In the genomic region with DNA sequence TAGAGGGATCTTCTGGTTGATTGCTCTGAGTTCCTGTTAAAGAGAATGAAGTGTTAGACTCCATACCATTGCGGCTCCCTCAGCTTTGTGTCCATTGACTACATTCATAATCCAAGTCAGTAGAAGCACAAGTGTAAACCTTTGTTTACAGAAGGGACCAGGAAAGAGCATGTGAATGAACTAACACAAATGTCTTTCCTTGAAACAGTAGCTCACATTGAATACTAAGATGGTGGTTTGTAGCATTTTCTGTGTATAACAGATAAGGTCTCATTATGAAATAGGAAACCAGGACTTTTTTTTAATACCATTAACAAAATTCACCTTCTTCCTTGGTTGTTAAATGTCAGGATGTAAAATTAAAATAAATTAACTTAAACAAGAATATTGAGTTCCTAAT, we compare ENCODE assay signal across 20 cellular contexts. TPM values are rescaled to one million over a fixed set of nuclear protein-coding genes. Genes with fewer than 3 reads are reported as not detected.
DNase-seq lines count a peak whose midpoint lies in the region; ATAC-seq, FAIRE-seq and TF ChIP-seq lines count a peak whose summit lies in the region.
"Had no signal": no experiment of that assay in that cellular context is flagged by ENCODE, and none has a peak within 500 bp of the region (broad histone marks: within the 10 kb centered on the region; RNA-seq: fewer than 3 reads in every experiment).

No MANE protein-coding gene starts in this region.

- H3K27me3 ChIP-seq in Panc1 (ENCODE audit: control insufficient read depth, insufficient read depth, low read length) (no peaks in the 10 kb centered on the region), parathyroid adenoma (ENCODE audit: control insufficient read depth, insufficient read depth, low read length) (no peaks in the 10 kb centered on the region), osteoblast (ENCODE audit: insufficient read depth, low read length) (no peaks in the 10 kb centered on the region)
- H3K27me3 ChIP-seq: MG63, SJCRH30 had no signal

- H3K4me3 ChIP-seq in HEK293 (ENCODE audit: low read depth, low read length) (no peak overlapping the region), Panc1 (ENCODE audit: low read depth in 2 of 2, low read length in 2 of 2) (no peak overlapping the region), parathyroid adenoma (ENCODE audit: low read depth, low read length) (peak overlapping the region; percentile 35), osteoblast (ENCODE audit: insufficient read depth, low read length) (no peak overlapping the region)
- H3K4me3 ChIP-seq: HAP-1, MG63, PC-9, SJCRH30 had no signal

- no peak for ATAC-seq in Panc1
- ATAC-seq in left lobe of liver: no peak

- no peaks in the 10 kb centered on the region for H4K20me1 ChIP-seq in osteoblast (ENCODE audit: insufficient read depth, low read length)

- peaks cover 24% of the 10 kb centered on the region for H3K4me1 ChIP-seq in HEK293 (ENCODE audit: control insufficient read depth, insufficient read depth, low read length)
- peaks cover 32% of the 10 kb centered on the region for H3K4me1 ChIP-seq in Panc1 (ENCODE audit: control insufficient read depth, insufficient read depth, low read length)
- H3K4me1 ChIP-seq in parathyroid adenoma: peaks cover 4% of the 10 kb centered on the region
- H3K4me1 ChIP-seq in osteoblast (ENCODE audit: insufficient read depth, low read length): peaks cover 30% of the 10 kb centered on the region

- CTCF ChIA-PET in HEK293 (lab: Yijun Ruan, JAX): interaction anchor here (0.5 to 0.6 kb wide), 3 partner anchors 71 to 1030 kb away, joined by 3 to 4 read pairs (median 3); no protein-coding TSS in a partner anchor
- CTCF ChIA-PET in Panc1 (lab: Charles Lee): no interaction called here

- peak overlapping the region; percentile 42 for H3K4me2 ChIP-seq in parathyroid adenoma (ENCODE audit: low read length)
- no peak overlapping the region for H3K4me2 ChIP-seq in osteoblast (ENCODE audit: insufficient read depth, low read length)
- H3K4me2 ChIP-seq: PC-9 had no signal

- H3K79me2 ChIP-seq in parathyroid adenoma: peaks cover 51% of the 10 kb centered on the region
- peaks cover 98% of the 10 kb centered on the region for H3K79me2 ChIP-seq in osteoblast (ENCODE audit: insufficient read depth, low read length)

- H3K9me3 ChIP-seq in HEK293 (ENCODE audit: control insufficient read depth, insufficient read depth, low read depth, low read length) (no peaks in the 10 kb centered on the region), Panc1 (ENCODE audit: control insufficient read depth, insufficient read depth, low read depth, low read length) (no peaks in the 10 kb centered on the region), parathyroid adenoma (ENCODE audit: control insufficient read depth, low read length) (no peaks in the 10 kb centered on the region), osteoblast (ENCODE audit: low read depth, low read length) (no peaks in the 10 kb centered on the region)
- H3K9me3 ChIP-seq: HAP-1, MG63, SJCRH30 had no signal

- H3K36me3 ChIP-seq in HEK293 (ENCODE audit: control insufficient read depth in 2 of 2, insufficient read depth in 1 of 2, low read length in 2 of 2) (no peaks in the 10 kb centered on the region), Panc1 (ENCODE audit: control insufficient read depth, insufficient read depth, low read length) (peaks cover 9% of the 10 kb centered on the region; the same call in 1 of the 2 replicates), parathyroid adenoma (ENCODE audit: control insufficient read depth, insufficient read depth, low read length) (no peaks in the 10 kb centered on the region), osteoblast (ENCODE audit: insufficient read depth, low read length) (peaks cover 19% of the 10 kb centered on the region)
- H3K36me3 ChIP-seq: HAP-1 had no signal

- in situ Hi-C loops in Panc1 (cut with HindIII; ENCODE audit: low pct_unique_long_range_greater_than_20kb, low sequenced_read_pairs): no loop called here

- POLR2A ChIA-PET in HEK293 (lab: Yijun Ruan, JAX) (interaction anchor here (0.6 to 2.5 kb wide), 3 partner anchors 8 to 14 kb away, joined by 3 to 9 read pairs (median 3); a partner anchor contains a TSS), Panc1 (lab: Charles Lee) (interaction anchor here (0.6 kb wide), 1 partner anchor 99 kb away, joined by 7 read pairs; no protein-coding TSS in a partner anchor)

- DNase-seq in Panc1 (ENCODE audit: low read depth, low spot score): no peak
- no peak for DNase-seq in osteoblast (ENCODE audit: insufficient read length, low spot score, missing footprints)
- DNase-seq in AG08396 (ENCODE audit: low spot score): no peak
- no peak for DNase-seq in left lobe of liver (ENCODE audit: low spot score)
- DNase-seq: C1 segment of cervical spinal cord, DMS79, Karpas-422, MG63, NCI-H1092, NCI-H1694, NCI-H2081 treated with DMSO at 0.1 percent for 48 hours, NCI-H226, NCI-H524 treated with DMSO at 0.1 percent for 48 hours, PC-9, SJCRH30 had no signal

- H3K9ac ChIP-seq in parathyroid adenoma: no peak overlapping the region

- FAIRE-seq in colon (lab: Jason Lieb, UNC): peak; percentile 28

- no peak overlapping the region for H2AFZ ChIP-seq in parathyroid adenoma
- H2AFZ ChIP-seq in osteoblast (ENCODE audit: low read length): no peak overlapping the region
- H2AFZ ChIP-seq: PC-9 had no signal

- TF ChIP-seq CTCF in HEK293 (tag by site-specific recombination; IDR thresholded peaks at IDR 0.05): no peak
- TF ChIP-seq CTCF in Panc1 (IDR thresholded peaks at IDR 0.05): no peak
- TF ChIP-seq CTCF in parathyroid adenoma (IDR thresholded peaks at IDR 0.05): no peak
- no peak for TF ChIP-seq CTCF in osteoblast (IDR thresholded peaks at IDR 0.05; ENCODE audit: extremely low read depth, low read depth, low read length)

- H3K27ac ChIP-seq in HEK293 (ENCODE audit: extremely low read depth, low read depth, low read length) (no peak overlapping the region), Panc1 (ENCODE audit: low read length) (peak overlapping the region; percentile 6; the same call in 1 of the 2 replicates), parathyroid adenoma (peak overlapping the region; percentile 62), osteoblast (ENCODE audit: low read depth, low read length) (no peak overlapping the region)
- H3K27ac ChIP-seq: HL-60, PC-9, SJCRH30 had no signal

- intact Hi-C loops in Panc1 (cut with micrococcal nuclease; ENCODE audit: unreplicated experiment): no loop called here

- no TSS peak for BruUV-seq in Panc1 (replicated peaks; lab: Mats Ljungman, UMichigan)

TF ChIP-seq in HEK293, 187 proteins besides CTCF, POLR2A, EP300 and RAD21:
- TF ChIP-seq ZBTB17 (tag by site-specific recombination; IDR thresholded peaks at IDR 0.05) (0 out of 2 replicates have a peak, but pooled peaks have one; percentile 17), WT1 (tag by site-specific recombination; IDR thresholded peaks at IDR 0.05) (no peak)
- TF ChIP-seq, protein P1, sequence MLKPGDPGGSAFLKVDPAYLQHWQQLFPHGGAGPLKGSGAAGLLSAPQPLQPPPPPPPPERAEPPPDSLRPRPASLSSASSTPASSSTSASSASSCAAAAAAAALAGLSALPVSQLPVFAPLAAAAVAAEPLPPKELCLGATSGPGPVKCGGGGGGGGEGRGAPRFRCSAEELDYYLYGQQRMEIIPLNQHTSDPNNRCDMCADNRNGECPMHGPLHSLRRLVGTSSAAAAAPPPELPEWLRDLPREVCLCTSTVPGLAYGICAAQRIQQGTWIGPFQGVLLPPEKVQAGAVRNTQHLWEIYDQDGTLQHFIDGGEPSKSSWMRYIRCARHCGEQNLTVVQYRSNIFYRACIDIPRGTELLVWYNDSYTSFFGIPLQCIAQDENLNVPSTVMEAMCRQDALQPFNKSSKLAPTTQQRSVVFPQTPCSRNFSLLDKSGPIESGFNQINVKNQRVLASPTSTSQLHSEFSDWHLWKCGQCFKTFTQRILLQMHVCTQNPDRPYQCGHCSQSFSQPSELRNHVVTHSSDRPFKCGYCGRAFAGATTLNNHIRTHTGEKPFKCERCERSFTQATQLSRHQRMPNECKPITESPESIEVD (tag by site-specific recombination; IDR thresholded peaks at IDR 0.05): peak; percentile 49; the same call in 1 of the 2 replicates

RNA-seq across cellular contexts. Expression of a gene that starts 8.4 kb away (rescaled TPM):
- total RNA-seq in Panc1 (2021; ENCODE audit: unreplicated experiment) (77.8 TPM), osteoblast (120 and 144 TPM in 2 replicates), left lobe of liver (3.7 TPM)
- polyA plus RNA-seq in Panc1 (2012; ENCODE audit: insufficient read length): 32.4 TPM

Comparison
In these comparisons a context has a peak if more than half of its experiments do, and no peak if none do; other contexts are left out.
1. H3K27ac ChIP-seq: peak in Panc1 (single experiment) and parathyroid adenoma (single experiment); none in HEK293 (single experiment) and osteoblast (single experiment).
2. RNA of a gene that starts 8.4 kb away (total RNA-seq): 120 to 144 TPM in osteoblast and 77.8 TPM in Panc1 (single experiment); 3.7 TPM in left lobe of liver (single experiment); every median in the first group is over 10 times any median in the second.